ENCODE assay signal across 8 cellular contexts in the genomic region with DNA sequence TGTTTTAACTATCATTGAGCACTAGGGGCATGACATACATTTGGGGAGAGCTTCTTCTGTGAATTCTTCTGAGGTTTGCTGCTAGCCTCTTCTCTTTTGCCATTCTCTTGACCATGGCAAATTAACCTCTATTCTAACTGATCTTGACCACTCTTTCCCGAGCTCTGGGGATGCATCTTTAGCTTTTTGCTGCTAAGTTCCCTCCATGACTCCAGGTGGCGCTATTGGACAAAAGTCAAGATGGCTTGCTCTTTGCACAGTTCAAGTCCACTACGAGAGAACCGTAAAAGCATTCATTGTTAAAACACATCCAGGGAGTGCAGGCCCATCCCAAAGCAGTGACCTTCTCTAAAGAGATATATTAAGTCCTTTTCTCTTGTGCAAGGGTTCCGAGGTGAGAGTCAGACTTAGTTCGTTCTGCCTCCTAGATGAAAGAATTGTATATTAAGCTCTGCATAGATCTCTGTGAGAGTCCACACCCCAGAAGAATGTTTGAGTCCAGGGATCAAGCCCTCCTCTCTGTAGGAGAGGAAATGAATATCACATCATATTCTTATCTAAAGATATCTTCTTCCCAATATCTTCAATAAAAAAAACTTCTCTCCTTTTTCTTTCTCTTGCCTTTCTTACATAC.
A peak's percentile ranks its signal among the peaks of the same experiment; 100 is the strongest.
DNase-seq lines count a peak whose midpoint lies in the region; ATAC-seq and TF ChIP-seq lines count a peak whose summit lies in the region.

No MANE protein-coding gene starts in this region.

- CTCF ChIA-PET in activated naive CD4-positive, alpha-beta T cell treated with anti-CD3 and anti-CD28 coated beads, Interleukin-2, amount 10 ng/mL, durations not matched to agents 7 days and 5 days (lab: Charles Lee), result interaction anchor here (0.6 to 2.6 kb wide), 4 partner anchors 10 to 1229 kb away, joined by 3 to 14 read pairs (median 4); no protein-coding TSS in a partner anchor

- H2AFZ ChIP-seq in GM23338, result no peak overlapping the region

- H3K4me1 Mint-ChIP-seq in GM23338, result peaks cover 9% of the 10 kb centered on the region; the same call in 2 of the 3 replicates
- H3K4me1 Mint-ChIP-seq in activated naive CD4-positive, alpha-beta T cell treated with anti-CD3 and anti-CD28 coated beads, Interleukin-2, amount 10 ng/mL, durations not matched to agents 7 days and 5 days, result no peaks in the 10 kb centered on the region

- H3K9me3 Mint-ChIP-seq in GM23338, result no peaks in the 10 kb centered on the region
- H3K9me3 Mint-ChIP-seq in activated naive CD4-positive, alpha-beta T cell treated with anti-CD3 and anti-CD28 coated beads, Interleukin-2, amount 10 ng/mL, durations not matched to agents 7 days and 5 days, result no peaks in the 10 kb centered on the region

- H3K27ac Mint-ChIP-seq in GM23338, result no peak overlapping the region
- H3K27ac Mint-ChIP-seq in activated naive CD4-positive, alpha-beta T cell treated with anti-CD3 and anti-CD28 coated beads, Interleukin-2, amount 10 ng/mL, durations not matched to agents 7 days and 5 days, result no peak overlapping the region

- H3K4me3 ChIP-seq in GM23338, result no peak overlapping the region
- H3K4me3 ChIP-seq in ascending aorta, result no peak overlapping the region

- peaks cover 2% of the 10 kb centered on the region; the same call in 1 of the 3 replicates for H3K36me3 Mint-ChIP-seq in GM23338 (ENCODE audit: low read depth)
- H3K36me3 Mint-ChIP-seq in activated naive CD4-positive, alpha-beta T cell treated with anti-CD3 and anti-CD28 coated beads, Interleukin-2, amount 10 ng/mL, durations not matched to agents 7 days and 5 days, result no peaks in the 10 kb centered on the region

- no peak overlapping the region for H3K4me3 Mint-ChIP-seq in GM23338
- no peak overlapping the region for H3K4me3 Mint-ChIP-seq in activated naive CD4-positive, alpha-beta T cell treated with anti-CD3 and anti-CD28 coated beads, Interleukin-2, amount 10 ng/mL, durations not matched to agents 7 days and 5 days

- H4K20me1 ChIP-seq in GM23338 (replicated peaks; ENCODE audit: insufficient read depth), result no peaks in the 10 kb centered on the region

- peak; percentile 98 for ATAC-seq in GM23338

- no peaks in the 10 kb centered on the region for H3F3A ChIP-seq in GM23338 (replicated peaks; ENCODE audit: low read depth)

- H3K27me3 ChIP-seq in GM23338 (ENCODE audit: insufficient read depth) (no peaks in the 10 kb centered on the region), ascending aorta (no peaks in the 10 kb centered on the region)

- H3K27ac ChIP-seq in GM23338 (ENCODE audit: low read depth) (no peak overlapping the region), ascending aorta (no peak overlapping the region)

- H3K9me2 ChIP-seq in GM23338 (ENCODE audit: insufficient read depth), result no peaks in the 10 kb centered on the region

- H3K4me2 ChIP-seq in GM23338, result no peak overlapping the region

- H3K4me1 ChIP-seq in GM23338 (ENCODE audit: insufficient read depth) (no peaks in the 10 kb centered on the region), ascending aorta (no peaks in the 10 kb centered on the region)

- TF ChIP-seq CTCF in GM23338 (conservative IDR thresholded peaks at IDR 0.05; ENCODE audit: low read depth in 2 of 2) (peak; percentile 87 to 95), ascending aorta (IDR thresholded peaks at IDR 0.05) (peak in 1 of 3 experiments; percentile 40)

- H3K79me2 ChIP-seq in GM23338 (replicated peaks; ENCODE audit: insufficient read depth), result no peaks in the 10 kb centered on the region

- no peaks in the 10 kb centered on the region for H3K36me3 ChIP-seq in GM23338 (ENCODE audit: insufficient read depth)
- H3K36me3 ChIP-seq in ascending aorta, result no peaks in the 10 kb centered on the region

- DNase-seq in CD1c-positive myeloid dendritic cell (ENCODE audit: extremely low spot score) (peak; percentile 21), GM23338 (ENCODE audit: low spot score) (peak; percentile 87), NCI-H1105 treated with DMSO at 0.1 percent for 48 hours (lab: John Stamatoyannopoulos, UW) (peak; percentile 65), SKM-1 (lab: John Stamatoyannopoulos, UW; ENCODE audit: unreplicated experiment) (peak; percentile 20), foreskin melanocyte (peak; percentile 47), smooth muscle cell of the brain vasculature (ENCODE audit: low read depth, low spot score) (peak; percentile 81), ascending aorta (ENCODE audit: low spot score in 2 of 2) (no peak)
- no peak for DNase-seq in activated naive CD4-positive, alpha-beta T cell treated with anti-CD3 and anti-CD28 coated beads, Interleukin-2, amount 10 ng/mL, durations not matched to agents 7 days and 5 days

- intact Hi-C loops in ascending aorta (cut with DNase I), result no loop called here

- H3K27me3 Mint-ChIP-seq in GM23338 (ENCODE audit: insufficient read depth, low read depth, poor library complexity), result peaks cover 2% of the 10 kb centered on the region
- H3K27me3 Mint-ChIP-seq in activated naive CD4-positive, alpha-beta T cell treated with anti-CD3 and anti-CD28 coated beads, Interleukin-2, amount 10 ng/mL, durations not matched to agents 7 days and 5 days, result no peaks in the 10 kb centered on the region

- H3K9me3 ChIP-seq in ascending aorta, result no peaks in the 10 kb centered on the region

TF ChIP-seq in GM23338, 12 proteins besides CTCF, POLR2A, EP300 and RAD21 (continues in another document):
- TF ChIP-seq ZNF114 (CRISPR knock-in tag; IDR thresholded peaks at IDR 0.05) (no peak), STAT1 (IDR thresholded peaks at IDR 0.05; ENCODE audit: unreplicated experiment) (no peak), POLR2AphosphoS5 (IDR thresholded peaks at IDR 0.05; ENCODE audit: low read depth) (no peak)
- TF ChIP-seq, protein P1, sequence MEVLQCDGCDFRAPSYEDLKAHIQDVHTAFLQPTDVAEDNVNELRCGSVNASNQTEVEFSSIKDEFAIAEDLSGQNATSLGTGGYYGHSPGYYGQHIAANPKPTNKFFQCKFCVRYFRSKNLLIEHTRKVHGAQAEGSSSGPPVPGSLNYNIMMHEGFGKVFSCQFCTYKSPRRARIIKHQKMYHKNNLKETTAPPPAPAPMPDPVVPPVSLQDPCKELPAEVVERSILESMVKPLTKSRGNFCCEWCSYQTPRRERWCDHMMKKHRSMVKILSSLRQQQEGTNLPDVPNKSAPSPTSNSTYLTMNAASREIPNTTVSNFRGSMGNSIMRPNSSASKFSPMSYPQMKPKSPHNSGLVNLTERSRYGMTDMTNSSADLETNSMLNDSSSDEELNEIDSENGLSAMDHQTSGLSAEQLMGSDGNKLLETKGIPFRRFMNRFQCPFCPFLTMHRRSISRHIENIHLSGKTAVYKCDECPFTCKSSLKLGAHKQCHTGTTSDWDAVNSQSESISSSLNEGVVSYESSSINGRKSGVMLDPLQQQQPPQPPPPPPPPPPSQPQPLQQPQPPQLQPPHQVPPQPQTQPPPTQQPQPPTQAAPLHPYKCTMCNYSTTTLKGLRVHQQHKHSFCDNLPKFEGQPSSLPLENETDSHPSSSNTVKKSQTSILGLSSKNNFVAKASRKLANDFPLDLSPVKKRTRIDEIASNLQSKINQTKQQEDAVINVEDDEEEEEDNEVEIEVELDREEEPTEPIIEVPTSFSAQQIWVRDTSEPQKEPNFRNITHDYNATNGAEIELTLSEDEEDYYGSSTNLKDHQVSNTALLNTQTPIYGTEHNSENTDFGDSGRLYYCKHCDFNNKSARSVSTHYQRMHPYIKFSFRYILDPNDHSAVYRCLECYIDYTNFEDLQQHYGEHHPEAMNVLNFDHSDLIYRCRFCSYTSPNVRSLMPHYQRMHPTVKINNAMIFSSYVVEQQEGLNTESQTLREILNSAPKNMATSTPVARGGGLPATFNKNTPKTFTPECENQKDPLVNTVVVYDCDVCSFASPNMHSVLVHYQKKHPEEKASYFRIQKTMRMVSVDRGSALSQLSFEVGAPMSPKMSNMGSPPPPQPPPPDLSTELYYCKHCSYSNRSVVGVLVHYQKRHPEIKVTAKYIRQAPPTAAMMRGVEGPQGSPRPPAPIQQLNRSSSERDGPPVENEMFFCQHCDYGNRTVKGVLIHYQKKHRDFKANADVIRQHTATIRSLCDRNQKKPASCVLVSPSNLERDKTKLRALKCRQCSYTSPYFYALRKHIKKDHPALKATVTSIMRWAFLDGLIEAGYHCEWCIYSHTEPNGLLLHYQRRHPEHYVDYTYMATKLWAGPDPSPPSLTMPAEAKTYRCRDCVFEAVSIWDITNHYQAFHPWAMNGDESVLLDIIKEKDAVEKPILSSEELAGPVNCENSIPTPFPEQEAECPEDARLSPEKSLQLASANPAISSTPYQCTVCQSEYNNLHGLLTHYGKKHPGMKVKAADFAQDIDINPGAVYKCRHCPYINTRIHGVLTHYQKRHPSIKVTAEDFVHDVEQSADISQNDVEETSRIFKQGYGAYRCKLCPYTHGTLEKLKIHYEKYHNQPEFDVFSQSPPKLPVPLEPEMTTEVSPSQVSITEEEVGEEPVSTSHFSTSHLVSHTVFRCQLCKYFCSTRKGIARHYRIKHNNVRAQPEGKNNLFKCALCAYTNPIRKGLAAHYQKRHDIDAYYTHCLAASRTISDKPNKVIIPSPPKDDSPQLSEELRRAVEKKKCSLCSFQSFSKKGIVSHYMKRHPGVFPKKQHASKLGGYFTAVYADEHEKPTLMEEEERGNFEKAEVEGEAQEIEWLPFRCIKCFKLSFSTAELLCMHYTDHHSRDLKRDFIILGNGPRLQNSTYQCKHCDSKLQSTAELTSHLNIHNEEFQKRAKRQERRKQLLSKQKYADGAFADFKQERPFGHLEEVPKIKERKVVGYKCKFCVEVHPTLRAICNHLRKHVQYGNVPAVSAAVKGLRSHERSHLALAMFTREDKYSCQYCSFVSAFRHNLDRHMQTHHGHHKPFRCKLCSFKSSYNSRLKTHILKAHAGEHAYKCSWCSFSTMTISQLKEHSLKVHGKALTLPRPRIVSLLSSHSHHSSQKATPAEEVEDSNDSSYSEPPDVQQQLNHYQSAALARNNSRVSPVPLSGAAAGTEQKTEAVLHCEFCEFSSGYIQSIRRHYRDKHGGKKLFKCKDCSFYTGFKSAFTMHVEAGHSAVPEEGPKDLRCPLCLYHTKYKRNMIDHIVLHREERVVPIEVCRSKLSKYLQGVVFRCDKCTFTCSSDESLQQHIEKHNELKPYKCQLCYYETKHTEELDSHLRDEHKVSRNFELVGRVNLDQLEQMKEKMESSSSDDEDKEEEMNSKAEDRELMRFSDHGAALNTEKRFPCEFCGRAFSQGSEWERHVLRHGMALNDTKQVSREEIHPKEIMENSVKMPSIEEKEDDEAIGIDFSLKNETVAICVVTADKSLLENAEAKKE (CRISPR knock-in tag; IDR thresholded peaks at IDR 0.05), result peak; percentile 41; the same call in 1 of the 2 replicates

Comparison
In these comparisons a context has a peak if more than half of its experiments do, and no peak if none do; other contexts are left out.
1. DNase-seq: peak in CD1c-positive myeloid dendritic cell (single experiment), GM23338 (single experiment), NCI-H1105 treated with DMSO at 0.1 percent for 48 hours (single experiment), SKM-1 (single experiment), foreskin melanocyte (single experiment) and smooth muscle cell of the brain vasculature (single experiment); none in ascending aorta (0 of 2) and activated naive CD4-positive, alpha-beta T cell treated with anti-CD3 and anti-CD28 coated beads, Interleukin-2, amount 10 ng/mL, durations not matched to agents 7 days and 5 days (single experiment).